In genomic region chr2:43609304-43609883, GRCh38 we compare ENCODE assay signal across 8 cellular contexts. TPM values are rescaled to one million over a fixed set of nuclear protein-coding genes. Genes with fewer than 3 reads are reported as not detected.
DNase-seq lines count a peak whose midpoint lies in the region; ATAC-seq, FAIRE-seq and TF ChIP-seq lines count a peak whose summit lies in the region.

No MANE protein-coding gene starts in this region.

- H3K4me1 ChIP-seq in lung (ENCODE audit: control insufficient read depth in 2 of 2, insufficient read depth in 2 of 2, low read length in 2 of 2), result no peaks in the 10 kb centered on the region

- peak; percentile 40 for DNase-seq in AG10803 (ENCODE audit: low read depth)
- no peak for DNase-seq in GM12864 (ENCODE audit: low read depth)
- DNase-seq in M059J (ENCODE audit: low read depth), result peak; percentile 55
- peak; percentile 26 to 54 for DNase-seq in SW 1271 (lab: John Stamatoyannopoulos, UW)
- DNase-seq in dorsolateral prefrontal cortex, result peak in 3 of 10 donors; percentile 8 to 28 (median 20)
- DNase-seq in lung (ENCODE audit: low spot score), result no peak
- peak; percentile 66 for DNase-seq in urothelium cell line (ENCODE audit: low spot score)
- no peak for DNase-seq in NK-92 (lab: John Stamatoyannopoulos, UW; ENCODE audit: unreplicated experiment)

- H3K27me3 ChIP-seq in dorsolateral prefrontal cortex, result no peaks in the 10 kb centered on the region
- H3K27me3 ChIP-seq in lung (ENCODE audit: control insufficient read depth, insufficient read depth), result no peaks in the 10 kb centered on the region

- H3K27ac ChIP-seq in dorsolateral prefrontal cortex (no peak overlapping the region), lung (ENCODE audit: low read depth in 1 of 2, low read length in 1 of 2) (no peak overlapping the region)

- intact Hi-C loops in dorsolateral prefrontal cortex (cut with DNase I), result no loop called here

- H3K9me3 ChIP-seq in lung (ENCODE audit: control insufficient read depth in 2 of 2, insufficient read depth in 1 of 2, low read length in 1 of 2), result no peaks in the 10 kb centered on the region

- H3K36me3 ChIP-seq in lung (ENCODE audit: control insufficient read depth in 2 of 2, insufficient read depth in 2 of 2, low read length in 2 of 2), result no peaks in the 10 kb centered on the region

- FAIRE-seq in urothelium cell line (lab: Jason Lieb, UNC), result no peak

- WGBS in lung, 2 donors, result 25 to 32% methylated on average over 4 of the region's 4 CpGs

- TF ChIP-seq CTCF in AG10803 (conservative IDR thresholded peaks at IDR 0.05; ENCODE audit: low read length) (peak; percentile 79), GM12864 (IDR thresholded peaks at IDR 0.05; ENCODE audit: low read depth, low read length, missing control alignments) (peak; percentile 66), dorsolateral prefrontal cortex (IDR thresholded peaks at IDR 0.05 in 54 of 56, conservative IDR thresholded peaks at IDR 0.05 in 2 of 56; ENCODE audit: low read depth in 1 of 56, partially characterized antibody in 56 of 56) (peak; percentile 52 to 83 (median 72)), lung (IDR thresholded peaks at IDR 0.05; ENCODE audit: control extremely low read depth, extremely low read depth) (no peak)

- H3K4me3 ChIP-seq in AG10803 (ENCODE audit: low read length), result no peak overlapping the region
- H3K4me3 ChIP-seq in GM12864 (ENCODE audit: low read depth, low read length), result no peak overlapping the region
- H3K4me3 ChIP-seq in dorsolateral prefrontal cortex, result no peak overlapping the region
- no peak overlapping the region for H3K4me3 ChIP-seq in lung

- ATAC-seq in lung (ENCODE audit: insufficient read depth, low FRiP score), result peak; percentile 67

RNA-seq across cellular contexts. Expression of gene THADA, which starts 13.6 kb away (rescaled TPM):
- 8.7 and 12.7 TPM in 2 replicates for total RNA-seq in M059J (2014; rRNA removed; shearing (Covaris generic))
- total RNA-seq in dorsolateral prefrontal cortex (10 to 100 TPM; 15.6 to 41.4 (median 26.0) TPM), lung (10 to 100 TPM; 35.9 to 72.5 TPM)
- polyA plus RNA-seq in lung, result 10 to 100 TPM; 11.3 to 14.5 TPM

RNA-seq across cellular contexts. Expression of gene PLEKHH2, which starts 27.7 kb away (rescaled TPM):
- total RNA-seq in M059J (2014; rRNA removed; shearing (Covaris generic)), result 2.4 and 2.5 TPM in 2 replicates
- total RNA-seq in dorsolateral prefrontal cortex (10 to 100 TPM in 86 of 120 experiments, 1 to 10 TPM in 34; 5.2 to 23.0 (median 11.4) TPM), lung (100 to 1,000 TPM in 1 of 2 donors, 10 to 100 TPM in 1; 26.9 to 311 TPM)
- 1 to 10 TPM; 2.5 to 9.7 TPM for polyA plus RNA-seq in lung

Comparison
In these comparisons a context has a peak if more than half of its experiments do, and no peak if none do; other contexts are left out.
1. DNase-seq: peak in AG10803 (single experiment), M059J (single experiment), SW 1271 (2 of 2) and urothelium cell line (single experiment); none in GM12864 (single experiment), lung (single experiment) and NK-92 (single experiment).